8 cellular contexts compared by ENCODE assay signal in genomic region chr13:91647361-91647970, GRCh38.
A peak's percentile ranks its signal among the peaks of the same experiment; 100 is the strongest.
DNase-seq lines count a peak whose midpoint lies in the region; ATAC-seq and TF ChIP-seq lines count a peak whose summit lies in the region.

No MANE protein-coding gene starts in this region.

- in situ Hi-C loops in ACHN (cut with HindIII; ENCODE audit: low pct_ligation_motif_present, low pct_unique_long_range_greater_than_20kb, low sequenced_read_pairs) = no loop called here
- in situ Hi-C loops in gastrocnemius medialis (cut with MboI; ENCODE audit: low sequenced_read_pairs in 4 of 4) = no loop called here

- no peaks in the 10 kb centered on the region for H3K36me3 ChIP-seq in gastrocnemius medialis

- H3K4me3 ChIP-seq in fibroblast of the aortic adventitia (ENCODE audit: low read depth, low read length) = no peak overlapping the region
- no peak overlapping the region for H3K4me3 ChIP-seq in gastrocnemius medialis

- intact Hi-C loops in gastrocnemius medialis (cut with DNase I; ENCODE audit: low total_unique reads) = no loop called here

- H3K4me1 ChIP-seq in gastrocnemius medialis = no peaks in the 10 kb centered on the region

- H3K27me3 ChIP-seq in gastrocnemius medialis = no peaks in the 10 kb centered on the region

- no peak overlapping the region for H3K27ac ChIP-seq in gastrocnemius medialis

- DNase-seq in ACHN (peak; percentile 40), NCI-H526 (lab: John Stamatoyannopoulos, UW) (peak; percentile 3 to 75), fibroblast of the aortic adventitia (ENCODE audit: low read depth) (peak; percentile 60), gastrocnemius medialis (no peak), HuH-7 (ENCODE audit: low spot score) (no peak), occipital lobe (lab: John Stamatoyannopoulos, UW) (no peak)

- TF ChIP-seq POLR2A in gastrocnemius medialis (IDR thresholded peaks at IDR 0.05) = no peak

- ATAC-seq in GM19463 (IDR thresholded peaks at IDR 0.05; ENCODE audit: unreplicated experiment) (peak; percentile 41), GM18498 (IDR thresholded peaks at IDR 0.05; ENCODE audit: unreplicated experiment) (no peak), gastrocnemius medialis (no peak)

- TF ChIP-seq CTCF in fibroblast of the aortic adventitia (IDR thresholded peaks at IDR 0.05; ENCODE audit: insufficient read depth, low read length) = peak; percentile 54
- TF ChIP-seq CTCF in gastrocnemius medialis (IDR thresholded peaks at IDR 0.05 in 4 of 5, conservative IDR thresholded peaks at IDR 0.05 in 1 of 5) = no peak

- H3K9me3 ChIP-seq in gastrocnemius medialis = no peaks in the 10 kb centered on the region

Comparison
In these comparisons a context has a peak if more than half of its experiments do, and no peak if none do; other contexts are left out.
1. DNase-seq: peak in ACHN (single experiment), NCI-H526 (2 of 2) and fibroblast of the aortic adventitia (single experiment); none in gastrocnemius medialis (0 of 2), HuH-7 (single experiment) and occipital lobe (single experiment).